Comparison of ENCODE assay signal across 1 cellular context in the genomic region with DNA sequence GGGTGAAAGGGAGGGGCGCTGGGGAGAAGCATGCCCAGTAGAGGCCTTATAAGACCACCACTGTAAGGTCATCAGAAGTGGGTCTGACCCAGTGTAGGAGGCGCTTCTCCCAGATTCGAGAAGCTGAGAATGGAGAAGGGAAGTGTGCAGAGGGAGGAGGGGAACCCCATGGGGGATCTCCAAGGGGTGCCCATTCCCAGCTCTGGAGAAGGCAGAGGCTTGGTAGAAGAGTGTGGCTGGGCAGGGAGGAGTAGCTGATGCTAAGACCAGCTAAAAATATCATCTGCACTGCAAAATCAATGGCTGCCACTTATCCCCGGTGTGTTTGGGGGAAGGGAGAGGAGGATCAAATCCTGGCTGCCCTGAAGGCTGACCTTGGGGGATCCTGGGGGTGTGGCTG.
TF ChIP-seq lines count a peak whose summit lies in the region.

No MANE protein-coding gene starts in this region.

TF ChIP-seq in H1, 55 proteins besides CTCF, POLR2A, EP300 and RAD21:
- TF ChIP-seq, protein P1, sequence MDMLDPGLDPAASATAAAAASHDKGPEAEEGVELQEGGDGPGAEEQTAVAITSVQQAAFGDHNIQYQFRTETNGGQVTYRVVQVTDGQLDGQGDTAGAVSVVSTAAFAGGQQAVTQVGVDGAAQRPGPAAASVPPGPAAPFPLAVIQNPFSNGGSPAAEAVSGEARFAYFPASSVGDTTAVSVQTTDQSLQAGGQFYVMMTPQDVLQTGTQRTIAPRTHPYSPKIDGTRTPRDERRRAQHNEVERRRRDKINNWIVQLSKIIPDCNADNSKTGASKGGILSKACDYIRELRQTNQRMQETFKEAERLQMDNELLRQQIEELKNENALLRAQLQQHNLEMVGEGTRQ (IDR thresholded peaks at IDR 0.05; ENCODE audit: low read length) = no peak
- no peak for TF ChIP-seq CREB1 (IDR thresholded peaks at IDR 0.05)
- TF ChIP-seq CHD2 (IDR thresholded peaks at IDR 0.05; ENCODE audit: low read length) = no peak
- TF ChIP-seq, protein P2, sequence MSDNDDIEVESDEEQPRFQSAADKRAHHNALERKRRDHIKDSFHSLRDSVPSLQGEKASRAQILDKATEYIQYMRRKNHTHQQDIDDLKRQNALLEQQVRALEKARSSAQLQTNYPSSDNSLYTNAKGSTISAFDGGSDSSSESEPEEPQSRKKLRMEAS (IDR thresholded peaks at IDR 0.05) = no peak
- TF ChIP-seq TBP (IDR thresholded peaks at IDR 0.05; ENCODE audit: low read depth, low read length) = no peak
- no peak for TF ChIP-seq TAF7 (optimal IDR thresholded peaks at IDR 0.05; ENCODE audit: borderline replicate concordance, low read depth, low read length)
- no peak for TF ChIP-seq BCL11A (IDR thresholded peaks at IDR 0.05; ENCODE audit: low read depth in 2 of 2, low read length in 2 of 2)
- TF ChIP-seq GABPA (IDR thresholded peaks at IDR 0.05; ENCODE audit: borderline replicate concordance, insufficient read depth, low read length) = no peak
- no peak for TF ChIP-seq SP4 (IDR thresholded peaks at IDR 0.05; ENCODE audit: low read length)
- no peak for TF ChIP-seq NRF1 (IDR thresholded peaks at IDR 0.05; ENCODE audit: low read depth, low read length)
- no peak for TF ChIP-seq JUND (IDR thresholded peaks at IDR 0.05; ENCODE audit: low read length)
